ENCODE assay signal across 11 cellular contexts in genomic region chr4:102546635-102547034, GRCh38. TPM values are rescaled to one million over a fixed set of nuclear protein-coding genes. Genes with fewer than 3 reads are reported as not detected.
DNase-seq lines count a peak whose midpoint lies in the region; ATAC-seq, FAIRE-seq and TF ChIP-seq lines count a peak whose summit lies in the region.
"Had no signal": no experiment of that assay in that cellular context is flagged by ENCODE, and none has a peak within 500 bp of the region (broad histone marks: within the 10 kb centered on the region; RNA-seq: fewer than 3 reads in every experiment).

No MANE protein-coding gene starts in this region.

- no peak for TF ChIP-seq POLR2A in GM12891 (IDR thresholded peaks at IDR 0.05; ENCODE audit: low read depth, low read length)

- H3K36me3 Mint-ChIP-seq in central memory CD8-positive, alpha-beta T cell (ENCODE audit: insufficient read depth) = peaks cover 44% of the 10 kb centered on the region

- no peaks in the 10 kb centered on the region for H3K27me3 Mint-ChIP-seq in central memory CD8-positive, alpha-beta T cell

- ATAC-seq in GM21367 (IDR thresholded peaks at IDR 0.05; ENCODE audit: unreplicated experiment) = peak; percentile 43
- peak; percentile 30 for ATAC-seq in HG03175 (IDR thresholded peaks at IDR 0.05; ENCODE audit: unreplicated experiment)
- ATAC-seq in central memory CD8-positive, alpha-beta T cell (replicated peaks; ENCODE audit: extremely low read depth, poor library complexity, severe bottlenecking) = no peak

- peak; percentile 28 for FAIRE-seq in GM12891 (lab: Jason Lieb, UNC)

- peak overlapping the region; percentile 39 for H3K27ac Mint-ChIP-seq in central memory CD8-positive, alpha-beta T cell (ENCODE audit: low read depth)

- H3K4me3 Mint-ChIP-seq in central memory CD8-positive, alpha-beta T cell = no peak overlapping the region

- no peaks in the 10 kb centered on the region for H3K9me3 Mint-ChIP-seq in central memory CD8-positive, alpha-beta T cell

- peaks cover 22% of the 10 kb centered on the region for H3K4me1 Mint-ChIP-seq in central memory CD8-positive, alpha-beta T cell

- DNase-seq in GM12891 (ENCODE audit: insufficient read length, low spot score) = no peak
- no peak for DNase-seq in central memory CD8-positive, alpha-beta T cell (ENCODE audit: low spot score in 2 of 2)
- no peak for DNase-seq in DMS114 treated with DMSO at 0.1 percent for 48 hours (lab: John Stamatoyannopoulos, UW; ENCODE audit: unreplicated experiment)
- no peak for DNase-seq in NCI-H345 treated with DMSO at 0.1 percent for 48 hours (lab: John Stamatoyannopoulos, UW; ENCODE audit: unreplicated experiment)
- no peak for DNase-seq in glomerular visceral epithelial cell (ENCODE audit: extremely low spot score)
- no peak for DNase-seq in mesenteric fat pad (ENCODE audit: low spot score)
- DNase-seq: BE2C, NCI-H2171 treated with DMSO at 0.1 percent for 48 hours, right lobe of liver had no signal

TF ChIP-seq in GM12891, 5 proteins besides CTCF, POLR2A, EP300 and RAD21:
- TF ChIP-seq POU2F2 (IDR thresholded peaks at IDR 0.05; ENCODE audit: low read depth, low read length) (no peak), SPI1 (IDR thresholded peaks at IDR 0.05; ENCODE audit: low read depth, low read length) (peak; percentile 82)

RNA-seq across cellular contexts. Expression of gene NFKB1, which starts 45.5 kb away (rescaled TPM):
- polyA plus RNA-seq in GM12891 (2012; ENCODE audit: low read depth, missing spikeins) = 47.8 TPM
- 55.5 TPM for total RNA-seq in mesenteric fat pad
